Comparison of ENCODE assay signal across 8 cellular contexts in the genomic region with DNA sequence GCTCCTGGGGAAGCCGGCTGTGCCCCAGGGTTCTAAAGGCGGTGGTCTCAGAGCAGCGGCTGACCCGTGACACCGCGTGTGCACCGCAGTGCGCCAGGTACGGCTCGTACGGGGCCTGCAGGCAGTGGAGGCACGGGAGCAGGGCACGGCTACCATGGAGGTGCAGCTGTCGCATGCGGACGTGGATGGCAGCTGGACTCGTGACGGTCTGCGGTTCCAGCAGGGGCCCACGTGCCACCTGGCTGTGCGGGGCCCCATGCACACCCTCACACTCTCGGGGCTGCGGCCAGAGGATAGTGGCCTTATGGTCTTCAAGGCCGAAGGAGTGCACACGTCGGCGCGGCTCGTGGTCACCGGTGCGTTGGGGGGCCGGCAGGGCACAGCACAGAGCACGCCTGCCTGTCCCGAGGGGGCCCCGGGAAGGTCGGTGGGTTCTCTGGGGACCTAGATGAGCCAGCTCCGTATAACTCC.
DNase-seq lines count a peak whose midpoint lies in the region; TF ChIP-seq lines count a peak whose summit lies in the region.

No MANE protein-coding gene starts in this region.

- H2BK120ac ChIP-seq in trophoblast cell (ENCODE audit: insufficient read depth, low read length, poor library complexity): peak overlapping the region; percentile 23

- peaks cover 10% of the 10 kb centered on the region for H3K79me1 ChIP-seq in trophoblast cell (ENCODE audit: low read length)

- whole genome bisulfite sequencing in esophagus squamous epithelium, 2 donors: 40 to 41% methylated on average over 5 to 22 of the region's 37 CpGs
- no CpG with 5 or more reads among the region's 37 CpGs for WGBS in trophoblast cell (ENCODE audit: extremely low coverage, insufficient coverage, insufficient read length)

- peak overlapping the region; percentile 55 for H4K8ac ChIP-seq in trophoblast cell (ENCODE audit: low read depth, low read length)

- TF ChIP-seq POLR2A in esophagus squamous epithelium (IDR thresholded peaks at IDR 0.05): no peak

- peak overlapping the region; percentile 15 for H3K14ac ChIP-seq in trophoblast cell (ENCODE audit: low read length)

- peak overlapping the region; percentile 15 for H2AFZ ChIP-seq in trophoblast cell (ENCODE audit: insufficient read depth, low read length, poor library complexity)

- H3K9me3 ChIP-seq in CD8-positive, alpha-beta memory T cell (ENCODE audit: low read length): no peaks in the 10 kb centered on the region
- H3K9me3 ChIP-seq in esophagus squamous epithelium: no peaks in the 10 kb centered on the region
- peaks cover 2% of the 10 kb centered on the region for H3K9me3 ChIP-seq in trophoblast cell (ENCODE audit: insufficient read depth, low read depth, low read length)

- no peak for TF ChIP-seq CTCF in esophagus squamous epithelium (IDR thresholded peaks at IDR 0.05)

- no peaks in the 10 kb centered on the region for H3K27me3 Mint-ChIP-seq in CD8-positive, alpha-beta memory T cell

- H3K79me2 ChIP-seq in trophoblast cell (ENCODE audit: control insufficient read depth, insufficient read depth, low read length, poor library complexity): peaks cover 6% of the 10 kb centered on the region

- no peaks in the 10 kb centered on the region for H3K27me3 ChIP-seq in CD8-positive, alpha-beta memory T cell (ENCODE audit: insufficient read depth, low read length, poor library complexity, severe bottlenecking)
- H3K27me3 ChIP-seq in esophagus squamous epithelium: no peaks in the 10 kb centered on the region
- no peaks in the 10 kb centered on the region for H3K27me3 ChIP-seq in trophoblast cell (ENCODE audit: insufficient read depth, low read length)

- peak overlapping the region; percentile 21 for H4K91ac ChIP-seq in trophoblast cell (ENCODE audit: low read depth, low read length)

- peak overlapping the region in 1 of 8 donors; percentile 61 for H3K27ac Mint-ChIP-seq in CD8-positive, alpha-beta memory T cell

- no peaks in the 10 kb centered on the region for H3K9me3 Mint-ChIP-seq in CD8-positive, alpha-beta memory T cell

- no peak overlapping the region for H3K27ac ChIP-seq in CD8-positive, alpha-beta memory T cell (ENCODE audit: low read depth, low read length)
- H3K27ac ChIP-seq in esophagus squamous epithelium (peak overlapping the region; percentile 73 to 85 (median 80)), trophoblast cell (ENCODE audit: low read depth, low read length) (no peak overlapping the region)

- no peak overlapping the region for H2BK5ac ChIP-seq in trophoblast cell (ENCODE audit: low read depth, low read length, poor library complexity)

- peak overlapping the region; percentile 26 for H3K9ac ChIP-seq in trophoblast cell (ENCODE audit: low read length)

- H3K4me3 Mint-ChIP-seq in CD8-positive, alpha-beta memory T cell: peak overlapping the region; percentile 77 to 94 (median 81)

- peak overlapping the region; percentile 95 for H3K4me2 ChIP-seq in trophoblast cell (ENCODE audit: low read length)

- peak overlapping the region; percentile 51 for H3K18ac ChIP-seq in trophoblast cell (ENCODE audit: low read length)

- peak overlapping the region; percentile 4 for H2AK5ac ChIP-seq in trophoblast cell (ENCODE audit: low read length)

- POLR2A ChIA-PET in CD8-positive, alpha-beta memory T cell (lab: Charles Lee): interaction anchor here (0.5 to 1.8 kb wide), 4 partner anchors 63 to 188 kb away, joined by 3 to 4 read pairs (median 3); no protein-coding TSS in a partner anchor

- H3K4me1 ChIP-seq in CD8-positive, alpha-beta memory T cell (ENCODE audit: insufficient read depth, low read length): peaks cover 12% of the 10 kb centered on the region
- H3K4me1 ChIP-seq in esophagus squamous epithelium (peaks cover 8 to 26% (median 12%) of the 10 kb centered on the region in 3 donors), trophoblast cell (ENCODE audit: control insufficient read depth in 1 of 2, insufficient read depth in 2 of 2, low read length in 2 of 2) (peaks cover 6% of the 10 kb centered on the region in 2 experiments)

- peak overlapping the region; percentile 5 for H4K12ac ChIP-seq in trophoblast cell (ENCODE audit: low read depth, low read length)

- peaks cover 5 to 15% (median 8%) of the 10 kb centered on the region in 3 donors for H3K4me1 Mint-ChIP-seq in CD8-positive, alpha-beta memory T cell

- intact Hi-C loops in esophagus squamous epithelium (cut with DNase I): no loop called here

- H3K36me3 ChIP-seq in CD8-positive, alpha-beta memory T cell (ENCODE audit: insufficient read depth, low read length): no peaks in the 10 kb centered on the region
- H3K36me3 ChIP-seq in esophagus squamous epithelium (peaks cover 0 to 58% (median 0%) of the 10 kb centered on the region in 3 donors), trophoblast cell (ENCODE audit: control insufficient read depth in 1 of 2, insufficient read depth in 2 of 2, low read length in 2 of 2) (peaks cover 15 to 31% of the 10 kb centered on the region in 2 experiments)

- peak overlapping the region; percentile 55 for H3K4me3 ChIP-seq in CD8-positive, alpha-beta memory T cell (ENCODE audit: low read length)
- H3K4me3 ChIP-seq in esophagus squamous epithelium (peak overlapping the region; percentile 69 to 84 (median 70)), trophoblast cell (ENCODE audit: low read depth, low read length) (peak overlapping the region; percentile 61)

- H3K4ac ChIP-seq in trophoblast cell (ENCODE audit: low read depth, low read length): no peak overlapping the region

- no peak overlapping the region for H3K23ac ChIP-seq in trophoblast cell (ENCODE audit: low read length)

- no peak overlapping the region for H2BK12ac ChIP-seq in trophoblast cell (ENCODE audit: low read length)

- CTCF ChIA-PET in CD8-positive, alpha-beta memory T cell (lab: Charles Lee): interaction anchor here (1.8 kb wide), 1 partner anchor 111 kb away, joined by 6 read pairs; the partner anchor contains the start of gene IBA57

- no peak for DNase-seq in CD8-positive, alpha-beta memory T cell
- DNase-seq in NAMALWA (ENCODE audit: low spot score) (peak; percentile 63), esophagus squamous epithelium (lab: John Stamatoyannopoulos, UW) (no peak), trophoblast cell (no peak), NCI-H1694 treated with DMSO at 0.1 percent for 48 hours (lab: John Stamatoyannopoulos, UW) (no peak), T-helper 9 cell (no peak), amygdala (lab: John Stamatoyannopoulos, UW) (no peak), cerebellar nuclear complex (lab: John Stamatoyannopoulos, UW) (no peak)

- peaks cover 0 to 24% (median 2%) of the 10 kb centered on the region in 3 donors for H3K36me3 Mint-ChIP-seq in CD8-positive, alpha-beta memory T cell

Comparison
In these comparisons a context has a peak if more than half of its experiments do, and no peak if none do; other contexts are left out.
1. H3K27ac ChIP-seq: peak in esophagus squamous epithelium (4 of 4); none in CD8-positive, alpha-beta memory T cell (single experiment) and trophoblast cell (single experiment).
2. Peak in every context shown above with its lines, with median percentiles within 50 percentile points of each other: H3K4me3 ChIP-seq.